Comparison of ENCODE assay signal across 18 cellular contexts in genomic region chr7:1359051-1359400, GRCh38.
DNase-seq lines count a peak whose midpoint lies in the region; ATAC-seq and TF ChIP-seq lines count a peak whose summit lies in the region.
"Had no signal": no experiment of that assay in that cellular context is flagged by ENCODE, and none has a peak within 500 bp of the region (broad histone marks: within the 10 kb centered on the region; RNA-seq: fewer than 3 reads in every experiment).

No MANE protein-coding gene starts in this region.

- intact Hi-C loops in right cardiac atrium (cut with DNase I) (no loop called here), Right ventricle myocardium inferior (cut with DNase I) (no loop called here)

- H2AFZ ChIP-seq in neuronal stem cell (ENCODE audit: low read length), result no peak overlapping the region

- H3K9me3 ChIP-seq in right cardiac atrium (ENCODE audit: control insufficient read depth, low read length), result no peaks in the 10 kb centered on the region
- peaks cover 0 to 2% of the 10 kb centered on the region in 2 donors for H3K9me3 ChIP-seq in neuronal stem cell (replicated peaks in 1 of 2; ENCODE audit: control insufficient read depth in 2 of 2, insufficient read depth in 1 of 2, low read depth in 1 of 2, low read length in 2 of 2)
- H3K9me3 ChIP-seq: A549, SJCRH30 had no signal

- peak overlapping the region; percentile 59 for H3K18ac ChIP-seq in neuronal stem cell (ENCODE audit: low read length)

- no peak overlapping the region for H3K4ac ChIP-seq in neuronal stem cell (ENCODE audit: low read length)

- CTCF ChIA-PET in GM10248 (lab: Yijun Ruan, JAX), result no interaction called here

- no peak overlapping the region for H4K8ac ChIP-seq in neuronal stem cell (ENCODE audit: low read depth, low read length)

- 64% methylated on average over 12 of the region's 12 CpGs for WGBS in right cardiac atrium
- no CpG with 5 or more reads among the region's 12 CpGs for WGBS in neuronal stem cell (ENCODE audit: extremely low coverage in 2 of 2, insufficient read length in 2 of 2, insufficient replicate concordance in 1 of 2), 2 donors

- TF ChIP-seq CTCF in GM10248 (IDR thresholded peaks at IDR 0.05; ENCODE audit: control extremely low read depth, extremely low read depth, low read depth, missing control alignments), result no peak

- H2BK15ac ChIP-seq in neuronal stem cell (ENCODE audit: low read length), result peak overlapping the region; percentile 89

- DNase-seq in right cardiac atrium (peak in 2 of 3 donors; percentile 14 to 27), Right ventricle myocardium inferior (ENCODE audit: missing footprints) (no peak), neuronal stem cell (ENCODE audit: low spot score) (no peak), GM10248 (ENCODE audit: extremely low spot score) (no peak), NCI-H82 (lab: John Stamatoyannopoulos, UW) (no peak)
- DNase-seq: CD4-positive, CD25-positive, alpha-beta regulatory T cell; DMS79; Kasumi-1; NCI-H1694; NCI-H2081; NCI-H510A; SW 1271 had no signal

- ATAC-seq in right cardiac atrium (no peak), Right ventricle myocardium inferior (no peak), SK-N-SH treated with all-trans-retinoic acid at 6 μM for 48 hours (peak; percentile 5; the same call in 1 of the 3 replicates), GM21717 (IDR thresholded peaks at IDR 0.05; ENCODE audit: unreplicated experiment) (no peak)
- ATAC-seq: GM12878 had no signal

- H3K4me2 ChIP-seq in neuronal stem cell (ENCODE audit: insufficient read depth, low read length, poor library complexity, severe bottlenecking), result no peak overlapping the region
- H3K4me2 ChIP-seq: A549 had no signal

- H3K79me1 ChIP-seq in neuronal stem cell (ENCODE audit: low read depth, low read length), result peaks cover 5% of the 10 kb centered on the region

- H3K27ac ChIP-seq in right cardiac atrium (ENCODE audit: low read length) (no peak overlapping the region), neuronal stem cell (replicated peaks; ENCODE audit: low read length) (no peak overlapping the region)
- H3K27ac ChIP-seq: A549, RWPE1, SJCRH30 had no signal

- no peak overlapping the region for H3K14ac ChIP-seq in neuronal stem cell (ENCODE audit: low read length)

- no peak overlapping the region for H2BK5ac ChIP-seq in neuronal stem cell (ENCODE audit: low read length)

- H3K36me3 ChIP-seq in neuronal stem cell (replicated peaks in 1 of 2; ENCODE audit: control insufficient read depth in 2 of 2, insufficient read depth in 2 of 2, low read length in 2 of 2), result no peaks in the 10 kb centered on the region
- H3K36me3 ChIP-seq: SJCRH30 had no signal

- POLR2A ChIA-PET in GM10248 (lab: Yijun Ruan, JAX), result no interaction called here

- H3K4me3 ChIP-seq in right cardiac atrium (ENCODE audit: low read length) (no peak overlapping the region), neuronal stem cell (ENCODE audit: low read length in 2 of 2) (no peak overlapping the region)
- H3K4me3 ChIP-seq: A549, GM12878, SJCRH30 had no signal

- H2BK120ac ChIP-seq in neuronal stem cell (ENCODE audit: low read depth, low read length), result no peak overlapping the region

- no peak overlapping the region for H3K9ac ChIP-seq in neuronal stem cell (ENCODE audit: low read depth, low read length, poor library complexity)

- no peaks in the 10 kb centered on the region for H3K27me3 ChIP-seq in right cardiac atrium (ENCODE audit: control insufficient read depth, insufficient read depth)
- H3K27me3 ChIP-seq in neuronal stem cell (ENCODE audit: control insufficient read depth in 3 of 3, insufficient read depth in 3 of 3, low read depth in 1 of 3, low read length in 3 of 3), result peaks cover 0 to 39% (median 0%) of the 10 kb centered on the region in 3 experiments
- H3K27me3 ChIP-seq: SJCRH30 had no signal

- H2AK5ac ChIP-seq in neuronal stem cell (ENCODE audit: low read depth, low read length), result peak overlapping the region; percentile 92

- H3K4me1 ChIP-seq in right cardiac atrium (ENCODE audit: control insufficient read depth, insufficient read depth, low read length) (no peaks in the 10 kb centered on the region), neuronal stem cell (ENCODE audit: control insufficient read depth in 2 of 2, insufficient read depth in 1 of 2, low read depth in 1 of 2, low read length in 2 of 2) (peaks cover 0 to 5% of the 10 kb centered on the region in 2 donors)
- H3K4me1 ChIP-seq: SJCRH30 had no signal

- no peak overlapping the region for H3K23ac ChIP-seq in neuronal stem cell (ENCODE audit: low read depth, low read length, poor library complexity)

- no peak overlapping the region for H2BK12ac ChIP-seq in neuronal stem cell (ENCODE audit: low read length)

- H4K91ac ChIP-seq in neuronal stem cell (ENCODE audit: low read depth, low read length, poor library complexity), result no peak overlapping the region

TF ChIP-seq in SK-N-SH treated with all-trans-retinoic acid at 6 μM for 48 hours, 23 proteins besides CTCF, POLR2A, EP300 and RAD21 (continues in another document):
- TF ChIP-seq ARNTL (CRISPR knock-in tag; IDR thresholded peaks at IDR 0.05; ENCODE audit: borderline replicate concordance, low read depth), result no peak
- TF ChIP-seq TOX (CRISPR knock-in tag; IDR thresholded peaks at IDR 0.05; ENCODE audit: borderline replicate concordance), result no peak
- TF ChIP-seq ZFP3 (CRISPR knock-in tag; IDR thresholded peaks at IDR 0.05), result no peak
- TF ChIP-seq CSDC2 (CRISPR knock-in tag; IDR thresholded peaks at IDR 0.05), result no peak
- no peak for TF ChIP-seq GLIS3 (CRISPR knock-in tag; IDR thresholded peaks at IDR 0.05)
- no peak for TF ChIP-seq BACH2 (CRISPR knock-in tag; IDR thresholded peaks at IDR 0.05; ENCODE audit: borderline replicate concordance)
- TF ChIP-seq ZFP30 (CRISPR knock-in tag; IDR thresholded peaks at IDR 0.05), result no peak
- TF ChIP-seq PATZ1 (CRISPR knock-in tag; IDR thresholded peaks at IDR 0.05; ENCODE audit: borderline replicate concordance), result no peak
- TF ChIP-seq RARB (CRISPR knock-in tag; IDR thresholded peaks at IDR 0.05), result no peak
- no peak for TF ChIP-seq TCF4 (CRISPR knock-in tag; IDR thresholded peaks at IDR 0.05; ENCODE audit: borderline replicate concordance)
- no peak for TF ChIP-seq ESRRG (CRISPR knock-in tag; IDR thresholded peaks at IDR 0.05)
- TF ChIP-seq ZNF565 (CRISPR knock-in tag; conservative IDR thresholded peaks at IDR 0.05; ENCODE audit: low read depth), result no peak
- no peak for TF ChIP-seq ZNF70 (CRISPR knock-in tag; IDR thresholded peaks at IDR 0.05)
- no peak for TF ChIP-seq ZC3H10 (CRISPR knock-in tag; IDR thresholded peaks at IDR 0.05)
- no peak for TF ChIP-seq POU6F1 (CRISPR knock-in tag; IDR thresholded peaks at IDR 0.05; ENCODE audit: borderline replicate concordance, low read depth)
- no peak for TF ChIP-seq TSHZ2 (CRISPR knock-in tag; IDR thresholded peaks at IDR 0.05)
- no peak for TF ChIP-seq ZNF8 (CRISPR knock-in tag; IDR thresholded peaks at IDR 0.05)

Comparison
In these comparisons a context has a peak if more than half of its experiments do, and no peak if none do; other contexts are left out.
1. DNase-seq: peak in right cardiac atrium (2 of 3); none in Right ventricle myocardium inferior (single experiment), neuronal stem cell (single experiment), GM10248 (single experiment) and NCI-H82 (single experiment).